9 cellular contexts compared by ENCODE assay signal in the genomic region with DNA sequence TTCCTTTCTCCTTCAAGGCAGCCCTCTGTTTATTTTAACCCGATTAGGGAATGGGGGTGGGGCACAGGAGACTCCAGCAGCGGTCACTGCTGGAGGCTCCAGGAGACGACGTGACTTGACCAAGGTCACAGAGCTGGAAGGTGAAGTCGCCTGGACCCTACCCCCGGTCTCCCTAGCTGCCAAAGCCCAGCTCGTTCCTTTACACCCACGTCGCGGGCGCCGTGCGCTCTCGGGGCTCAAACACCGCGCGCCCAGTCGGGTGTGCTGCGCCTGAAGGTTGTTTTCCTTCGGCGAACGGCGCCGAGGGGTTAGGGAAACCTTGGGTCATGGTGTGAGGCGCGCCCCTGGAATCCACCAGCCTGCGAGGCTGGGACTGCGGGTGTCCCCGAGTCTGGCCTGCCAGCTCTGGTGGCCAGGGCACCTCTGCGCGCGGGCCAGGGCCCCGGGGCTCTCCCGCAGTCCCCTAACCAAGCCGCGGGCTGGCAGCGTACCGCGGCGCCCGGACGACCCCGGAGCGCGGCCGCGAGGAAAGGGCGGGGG.
DNase-seq lines count a peak whose midpoint lies in the region; ATAC-seq lines count a peak whose summit lies in the region.
"Had no signal": no experiment of that assay in that cellular context is flagged by ENCODE, and none has a peak within 500 bp of the region (broad histone marks: within the 10 kb centered on the region; RNA-seq: fewer than 3 reads in every experiment).

No MANE protein-coding gene starts in this region.

- H3K4me3 ChIP-seq in endocrine pancreas (ENCODE audit: control insufficient read depth, insufficient read depth, low read length) = no peak overlapping the region
- H3K4me3 ChIP-seq in rectal smooth muscle tissue (ENCODE audit: low read length) = peak overlapping the region; percentile 36

- H3K4me1 ChIP-seq in endocrine pancreas (ENCODE audit: control insufficient read depth, insufficient read depth, low read length) (no peaks in the 10 kb centered on the region), rectal smooth muscle tissue (ENCODE audit: control insufficient read depth, insufficient read depth, low read length) (no peaks in the 10 kb centered on the region)

- ATAC-seq in HG02870 (IDR thresholded peaks at IDR 0.05; ENCODE audit: unreplicated experiment) = no peak

- H3K27ac ChIP-seq in rectal smooth muscle tissue (ENCODE audit: low read depth, low read length) = no peak overlapping the region

- DNase-seq in NCI-H2227 (lab: John Stamatoyannopoulos, UW; ENCODE audit: unreplicated experiment) (peak; percentile 38), NCI-H2227 treated with DMSO at 0.1 percent for 48 hours (lab: John Stamatoyannopoulos, UW) (no peak), NCI-H524 (lab: John Stamatoyannopoulos, UW) (peak; percentile 36 to 55), NCI-H1092 treated with DMSO at 0.1 percent for 48 hours (lab: John Stamatoyannopoulos, UW) (no peak)
- DNase-seq in stimulated activated CD4-positive, alpha-beta T cell treated with anti-CD3 and anti-CD28 coated beads, Interleukin-2, amount 100 ng/mL, for 24 hours = no peak
- DNase-seq: NCI-H187 treated with DMSO at 0.1 percent for 48 hours had no signal

- no peaks in the 10 kb centered on the region for H3K9me3 ChIP-seq in endocrine pancreas (ENCODE audit: control insufficient read depth, low read length)

- H3K27me3 ChIP-seq in endocrine pancreas (ENCODE audit: control insufficient read depth, insufficient read depth, low read length) (no peaks in the 10 kb centered on the region), rectal smooth muscle tissue (ENCODE audit: control insufficient read depth, insufficient read depth, low read length) (peaks cover 36% of the 10 kb centered on the region)

- H3K36me3 ChIP-seq in endocrine pancreas (ENCODE audit: control insufficient read depth, insufficient read depth, low read length) (no peaks in the 10 kb centered on the region), rectal smooth muscle tissue (ENCODE audit: control insufficient read depth, insufficient read depth, low read length) (no peaks in the 10 kb centered on the region)

- H3K9ac ChIP-seq in endocrine pancreas (ENCODE audit: control insufficient read depth, insufficient read depth, low read length) (peak overlapping the region; percentile 42), rectal smooth muscle tissue (ENCODE audit: low read length) (no peak overlapping the region)

Comparison
In these comparisons a context has a peak if more than half of its experiments do, and no peak if none do; other contexts are left out.
1. DNase-seq: peak in NCI-H2227 (single experiment) and NCI-H524 (2 of 2); none in NCI-H2227 treated with DMSO at 0.1 percent for 48 hours (single experiment), stimulated activated CD4-positive, alpha-beta T cell treated with anti-CD3 and anti-CD28 coated beads, Interleukin-2, amount 100 ng/mL, for 24 hours (0 of 2) and NCI-H1092 treated with DMSO at 0.1 percent for 48 hours (single experiment).